ENCODE assay signal across 22 cellular contexts in genomic region chr7:6389728-6390127, GRCh38. TPM values are rescaled to one million over a fixed set of nuclear protein-coding genes. Genes with fewer than 3 reads are reported as not detected.
DNase-seq lines count a peak whose midpoint lies in the region; ATAC-seq and TF ChIP-seq lines count a peak whose summit lies in the region.
"Had no signal": no experiment of that assay in that cellular context is flagged by ENCODE, and none has a peak within 500 bp of the region (broad histone marks: within the 10 kb centered on the region; RNA-seq: fewer than 3 reads in every experiment).

No MANE protein-coding gene starts in this region.

- TF ChIP-seq CTCF in left ventricle myocardium inferior (IDR thresholded peaks at IDR 0.05; ENCODE audit: borderline replicate concordance), result no peak
- no peak for TF ChIP-seq CTCF in RWPE1 (conservative IDR thresholded peaks at IDR 0.05; ENCODE audit: low read depth)
- no peak for TF ChIP-seq CTCF in upper lobe of left lung (IDR thresholded peaks at IDR 0.05)
- no peak for TF ChIP-seq CTCF in Peyer's patch (IDR thresholded peaks at IDR 0.05)

- H3K36me3 ChIP-seq in left ventricle myocardium inferior (peaks cover 49% of the 10 kb centered on the region), upper lobe of left lung (peaks cover 0 to 62% (median 32%) of the 10 kb centered on the region in 4 donors), Peyer's patch (peaks cover 0 to 65% (median 0%) of the 10 kb centered on the region in 3 donors)

- ATAC-seq in right cardiac atrium (no peak), upper lobe of left lung (ENCODE audit: low FRiP score in 2 of 2) (no peak), HG03342 (IDR thresholded peaks at IDR 0.05; ENCODE audit: unreplicated experiment) (no peak)
- ATAC-seq: CD8-positive, alpha-beta T cell; GM12878; GM23338; HCT116 had no signal

- 85% methylated on average over 2 of the region's 2 CpGs for WGBS in right cardiac atrium
- WGBS in upper lobe of left lung, 2 donors, result 93 to 98% methylated on average over 2 of the region's 2 CpGs

- peaks cover 96% of the 10 kb centered on the region for H3K4me1 ChIP-seq in left ventricle myocardium inferior
- H3K4me1 ChIP-seq in right cardiac atrium (ENCODE audit: control insufficient read depth, insufficient read depth, low read length), result peaks cover 18% of the 10 kb centered on the region
- peaks cover 64 to 83% (median 71%) of the 10 kb centered on the region in 4 donors for H3K4me1 ChIP-seq in upper lobe of left lung
- peaks cover 0 to 52% (median 15%) of the 10 kb centered on the region in 4 donors for H3K4me1 ChIP-seq in Peyer's patch

- TF ChIP-seq POLR2A in upper lobe of left lung (IDR thresholded peaks at IDR 0.05) (no peak), Peyer's patch (IDR thresholded peaks at IDR 0.05) (no peak)

- H3K4me3 ChIP-seq in left ventricle myocardium inferior (no peak overlapping the region), right cardiac atrium (ENCODE audit: low read length) (no peak overlapping the region), upper lobe of left lung (no peak overlapping the region), Peyer's patch (no peak overlapping the region)
- H3K4me3 ChIP-seq: BLaER1, GM12878, GM23338 had no signal

- DNase-seq in left ventricle myocardium inferior (no peak), right cardiac atrium (no peak), RWPE1 (ENCODE audit: low spot score) (no peak), epithelial cell of prostate (ENCODE audit: low read depth, low spot score) (no peak), upper lobe of left lung (no peak), cerebellar nuclear complex (lab: John Stamatoyannopoulos, UW) (no peak), Peyer's patch (no peak)
- DNase-seq: CD4-positive, CD25-positive, alpha-beta regulatory T cell; CD8-positive, alpha-beta T cell; DMS 273 treated with DMSO at 0.1 percent for 48 hours; DMS79; EL; GDM1; H9; HFFc6 had no signal

- POLR2A ChIA-PET in RWPE1 (lab: Yijun Ruan, JAX; ENCODE audit: low non-redundant PET), result no interaction called here

- H3K9me3 ChIP-seq in left ventricle myocardium inferior (replicated peaks), result no peaks in the 10 kb centered on the region
- no peaks in the 10 kb centered on the region for H3K9me3 ChIP-seq in right cardiac atrium (ENCODE audit: control insufficient read depth, low read length)
- H3K9me3 ChIP-seq in upper lobe of left lung, result no peaks in the 10 kb centered on the region
- no peaks in the 10 kb centered on the region for H3K9me3 ChIP-seq in Peyer's patch
- H3K9me3 ChIP-seq: BLaER1 had no signal

- peak overlapping the region; percentile 4 for H3K27ac ChIP-seq in left ventricle myocardium inferior (replicated peaks)
- no peak overlapping the region for H3K27ac ChIP-seq in right cardiac atrium (ENCODE audit: low read length)
- peak overlapping the region; percentile 36; the same call in 1 of the 2 replicates for H3K27ac ChIP-seq in RWPE1
- peak overlapping the region; percentile 89 for H3K27ac ChIP-seq in epithelial cell of prostate
- peak overlapping the region in 3 of 4 donors; percentile 13 to 91 (median 80) for H3K27ac ChIP-seq in upper lobe of left lung
- H3K27ac ChIP-seq in Peyer's patch, result no peak overlapping the region
- H3K27ac ChIP-seq: 22Rv1, BLaER1, C4-2B had no signal

- intact Hi-C loops in left ventricle myocardium inferior (cut with micrococcal nuclease) (no loop called here), right cardiac atrium (cut with DNase I) (no loop called here)

- no peaks in the 10 kb centered on the region for H3K27me3 ChIP-seq in left ventricle myocardium inferior (ENCODE audit: low read depth)
- no peaks in the 10 kb centered on the region for H3K27me3 ChIP-seq in right cardiac atrium (ENCODE audit: control insufficient read depth, insufficient read depth)
- no peaks in the 10 kb centered on the region for H3K27me3 ChIP-seq in upper lobe of left lung
- no peaks in the 10 kb centered on the region for H3K27me3 ChIP-seq in Peyer's patch
- H3K27me3 ChIP-seq: BLaER1 had no signal

- TF ChIP-seq EP300 in upper lobe of left lung (IDR thresholded peaks at IDR 0.05), result no peak

- CTCF ChIA-PET in RWPE1 (lab: Yijun Ruan, JAX), result interaction anchor here (1.1 kb wide), 1 partner anchor 9 kb away, joined by 5 read pairs; no protein-coding TSS in a partner anchor

RNA-seq across cellular contexts. Expression of gene RAC1, which starts 15.4 kb away (rescaled TPM):
- 135 TPM for total RNA-seq in left ventricle myocardium inferior
- 100 to 1,000 TPM; 145 to 164 (median 153) TPM for total RNA-seq in right cardiac atrium
- polyA plus RNA-seq in right cardiac atrium, result 110 TPM
- 100 to 1,000 TPM; 108 to 272 (median 184) TPM for total RNA-seq in upper lobe of left lung
- 100 to 1,000 TPM; 104 to 201 (median 186) TPM for total RNA-seq in Peyer's patch

RNA-seq across cellular contexts. Expression of gene FAM220A, which starts 41.0 kb away (rescaled TPM):
- 24.4 TPM for total RNA-seq in left ventricle myocardium inferior
- 10 to 100 TPM; 14.0 to 21.7 (median 20.1) TPM for total RNA-seq in right cardiac atrium
- 15.4 TPM for polyA plus RNA-seq in right cardiac atrium
- 10 to 100 TPM in 3 of 6 donors, 1 to 10 TPM in 3; 4.6 to 17.1 (median 10.3) TPM for total RNA-seq in upper lobe of left lung
- total RNA-seq in Peyer's patch, result 1 to 10 TPM; 2.5 to 7.5 (median 6.2) TPM

RNA-seq across cellular contexts. Expression of gene DAGLB, which starts 58.0 kb away (rescaled TPM):
- total RNA-seq in left ventricle myocardium inferior (6.0 TPM), right cardiac atrium (1 to 10 TPM; 7.9 to 9.9 (median 9.1) TPM), upper lobe of left lung (10 to 100 TPM; 26.6 to 53.8 (median 36.7) TPM), Peyer's patch (10 to 100 TPM in 3 of 4 donors, 1 to 10 TPM in 1; 9.1 to 36.3 (median 24.3) TPM)
- 5.4 TPM for polyA plus RNA-seq in right cardiac atrium

Comparison
In these comparisons a context has a peak if more than half of its experiments do, and no peak if none do; other contexts are left out.
1. H3K27ac ChIP-seq: peak in left ventricle myocardium inferior (single experiment), RWPE1 (single experiment), epithelial cell of prostate (single experiment) and upper lobe of left lung (3 of 4); none in right cardiac atrium (single experiment) and Peyer's patch (0 of 4).